1 cellular context compared by ENCODE assay signal in the genomic region with DNA sequence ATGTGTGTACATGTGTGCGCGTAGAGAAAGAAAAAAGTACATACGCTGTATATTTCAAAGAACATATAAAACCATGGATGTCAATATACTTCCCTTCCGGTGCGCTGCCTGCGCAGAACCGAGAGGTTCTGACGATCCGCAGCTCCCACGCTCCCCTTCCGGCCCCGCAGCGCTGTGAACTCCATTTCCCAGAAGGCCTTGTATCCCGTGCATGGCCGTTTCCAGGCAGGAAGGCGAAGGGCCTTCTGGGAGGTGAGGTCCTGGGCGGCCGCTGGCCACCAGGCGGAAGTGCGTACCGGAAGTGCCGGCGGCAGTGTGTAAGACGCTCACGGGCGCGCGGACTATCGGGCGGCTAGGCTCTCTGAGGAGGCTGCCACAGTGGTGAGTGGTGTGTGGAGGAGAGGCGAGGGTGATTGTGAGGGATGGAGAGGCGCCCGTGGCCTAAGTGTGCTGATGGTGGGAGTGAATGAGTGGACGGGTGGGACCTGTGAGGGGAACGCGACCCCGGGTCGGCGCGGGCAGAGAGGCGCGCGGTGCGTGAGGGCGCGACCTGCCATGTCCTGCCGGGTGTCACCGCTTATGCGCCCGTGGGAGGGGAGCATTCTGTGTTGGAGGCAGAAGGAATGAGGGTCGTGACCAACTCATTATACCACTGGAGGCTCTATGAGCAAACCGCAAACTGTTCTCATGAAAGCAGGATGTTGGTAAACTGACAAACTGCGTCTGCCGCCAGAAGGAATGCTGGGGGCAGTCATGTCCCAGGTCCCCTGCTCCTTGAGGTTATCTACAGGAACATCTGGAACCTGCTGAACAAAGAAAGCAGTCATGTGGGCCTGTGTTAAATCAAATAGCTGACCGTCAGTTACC.
TF ChIP-seq lines count a peak whose summit lies in the region.

A gene with protein sequence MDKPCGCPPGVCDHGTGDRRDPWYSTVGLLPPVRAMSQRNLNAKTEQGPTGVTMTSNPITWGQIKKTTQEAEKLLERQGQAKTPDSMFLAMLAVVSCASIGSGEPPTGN (plus strand): TSS at position 313 of the 867 bp plus-strand sequence. CDS start 6,792 bp downstream, outside the sequence.

TF ChIP-seq in HEK293, 187 proteins besides CTCF, POLR2A, EP300 and RAD21 (continued from another document):
- TF ChIP-seq, protein P1, sequence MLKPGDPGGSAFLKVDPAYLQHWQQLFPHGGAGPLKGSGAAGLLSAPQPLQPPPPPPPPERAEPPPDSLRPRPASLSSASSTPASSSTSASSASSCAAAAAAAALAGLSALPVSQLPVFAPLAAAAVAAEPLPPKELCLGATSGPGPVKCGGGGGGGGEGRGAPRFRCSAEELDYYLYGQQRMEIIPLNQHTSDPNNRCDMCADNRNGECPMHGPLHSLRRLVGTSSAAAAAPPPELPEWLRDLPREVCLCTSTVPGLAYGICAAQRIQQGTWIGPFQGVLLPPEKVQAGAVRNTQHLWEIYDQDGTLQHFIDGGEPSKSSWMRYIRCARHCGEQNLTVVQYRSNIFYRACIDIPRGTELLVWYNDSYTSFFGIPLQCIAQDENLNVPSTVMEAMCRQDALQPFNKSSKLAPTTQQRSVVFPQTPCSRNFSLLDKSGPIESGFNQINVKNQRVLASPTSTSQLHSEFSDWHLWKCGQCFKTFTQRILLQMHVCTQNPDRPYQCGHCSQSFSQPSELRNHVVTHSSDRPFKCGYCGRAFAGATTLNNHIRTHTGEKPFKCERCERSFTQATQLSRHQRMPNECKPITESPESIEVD (tag by site-specific recombination; IDR thresholded peaks at IDR 0.05) = no peak
- TF ChIP-seq ZNF184 (tag by site-specific recombination; IDR thresholded peaks at IDR 0.05) (no peak), REPIN1 (tag by site-specific recombination; IDR thresholded peaks at IDR 0.05; ENCODE audit: low read depth) (peak; percentile 94), ZNF16 (tag by site-specific recombination; IDR thresholded peaks at IDR 0.05; ENCODE audit: low read depth) (no peak), ZSCAN16 (tag by site-specific recombination; IDR thresholded peaks at IDR 0.05) (peak; percentile 72; the same call in 1 of the 2 replicates), ZNF146 (tag by site-specific recombination; IDR thresholded peaks at IDR 0.05) (no peak), ZNF394 (tag by site-specific recombination; IDR thresholded peaks at IDR 0.05; ENCODE audit: borderline replicate concordance) (peak; percentile 19; the same call in 1 of the 2 replicates), ZNF248 (tag by site-specific recombination; IDR thresholded peaks at IDR 0.05) (no peak), GLIS1 (tag by site-specific recombination; IDR thresholded peaks at IDR 0.05) (peak; percentile 51), ZNF521 (tag by site-specific recombination; IDR thresholded peaks at IDR 0.05) (no peak), ZNF112 (tag by site-specific recombination; IDR thresholded peaks at IDR 0.05) (no peak), ZNF626 (tag by site-specific recombination; IDR thresholded peaks at IDR 0.05) (no peak), BCL11B (tag by site-specific recombination; IDR thresholded peaks at IDR 0.05; ENCODE audit: low read depth) (peak; percentile 73; the same call in 1 of the 2 replicates), SCRT2 (tag by site-specific recombination; IDR thresholded peaks at IDR 0.05) (peak; percentile 56), SP7 (tag by site-specific recombination; IDR thresholded peaks at IDR 0.05) (peak; percentile 81), SP2 (tag by site-specific recombination; IDR thresholded peaks at IDR 0.05) (peak; percentile 77), ZNF24 (tag by site-specific recombination; IDR thresholded peaks at IDR 0.05) (peak; percentile 59; the same call in 1 of the 2 replicates), YY2 (tag by site-specific recombination; IDR thresholded peaks at IDR 0.05) (peak; percentile 86), ZNF341 (tag by site-specific recombination; IDR thresholded peaks at IDR 0.05; ENCODE audit: low read depth) (no peak; the same call in 1 of the 2 replicates), ZNF585B (tag by site-specific recombination; IDR thresholded peaks at IDR 0.05) (no peak), ZNF302 (tag by site-specific recombination; IDR thresholded peaks at IDR 0.05; ENCODE audit: low read depth) (no peak), ZNF623 (tag by site-specific recombination; IDR thresholded peaks at IDR 0.05) (no peak)
- TF ChIP-seq, protein P2, sequence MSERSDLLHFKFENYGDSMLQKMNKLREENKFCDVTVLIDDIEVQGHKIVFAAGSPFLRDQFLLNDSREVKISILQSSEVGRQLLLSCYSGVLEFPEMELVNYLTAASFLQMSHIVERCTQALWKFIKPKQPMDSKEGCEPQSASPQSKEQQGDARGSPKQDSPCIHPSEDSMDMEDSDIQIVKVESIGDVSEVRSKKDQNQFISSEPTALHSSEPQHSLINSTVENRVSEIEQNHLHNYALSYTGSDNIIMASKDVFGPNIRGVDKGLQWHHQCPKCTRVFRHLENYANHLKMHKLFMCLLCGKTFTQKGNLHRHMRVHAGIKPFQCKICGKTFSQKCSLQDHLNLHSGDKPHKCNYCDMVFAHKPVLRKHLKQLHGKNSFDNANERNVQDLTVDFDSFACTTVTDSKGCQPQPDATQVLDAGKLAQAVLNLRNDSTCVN (tag by site-specific recombination; optimal IDR thresholded peaks at IDR 0.05) = peak; percentile 99
- TF ChIP-seq, protein P3, sequence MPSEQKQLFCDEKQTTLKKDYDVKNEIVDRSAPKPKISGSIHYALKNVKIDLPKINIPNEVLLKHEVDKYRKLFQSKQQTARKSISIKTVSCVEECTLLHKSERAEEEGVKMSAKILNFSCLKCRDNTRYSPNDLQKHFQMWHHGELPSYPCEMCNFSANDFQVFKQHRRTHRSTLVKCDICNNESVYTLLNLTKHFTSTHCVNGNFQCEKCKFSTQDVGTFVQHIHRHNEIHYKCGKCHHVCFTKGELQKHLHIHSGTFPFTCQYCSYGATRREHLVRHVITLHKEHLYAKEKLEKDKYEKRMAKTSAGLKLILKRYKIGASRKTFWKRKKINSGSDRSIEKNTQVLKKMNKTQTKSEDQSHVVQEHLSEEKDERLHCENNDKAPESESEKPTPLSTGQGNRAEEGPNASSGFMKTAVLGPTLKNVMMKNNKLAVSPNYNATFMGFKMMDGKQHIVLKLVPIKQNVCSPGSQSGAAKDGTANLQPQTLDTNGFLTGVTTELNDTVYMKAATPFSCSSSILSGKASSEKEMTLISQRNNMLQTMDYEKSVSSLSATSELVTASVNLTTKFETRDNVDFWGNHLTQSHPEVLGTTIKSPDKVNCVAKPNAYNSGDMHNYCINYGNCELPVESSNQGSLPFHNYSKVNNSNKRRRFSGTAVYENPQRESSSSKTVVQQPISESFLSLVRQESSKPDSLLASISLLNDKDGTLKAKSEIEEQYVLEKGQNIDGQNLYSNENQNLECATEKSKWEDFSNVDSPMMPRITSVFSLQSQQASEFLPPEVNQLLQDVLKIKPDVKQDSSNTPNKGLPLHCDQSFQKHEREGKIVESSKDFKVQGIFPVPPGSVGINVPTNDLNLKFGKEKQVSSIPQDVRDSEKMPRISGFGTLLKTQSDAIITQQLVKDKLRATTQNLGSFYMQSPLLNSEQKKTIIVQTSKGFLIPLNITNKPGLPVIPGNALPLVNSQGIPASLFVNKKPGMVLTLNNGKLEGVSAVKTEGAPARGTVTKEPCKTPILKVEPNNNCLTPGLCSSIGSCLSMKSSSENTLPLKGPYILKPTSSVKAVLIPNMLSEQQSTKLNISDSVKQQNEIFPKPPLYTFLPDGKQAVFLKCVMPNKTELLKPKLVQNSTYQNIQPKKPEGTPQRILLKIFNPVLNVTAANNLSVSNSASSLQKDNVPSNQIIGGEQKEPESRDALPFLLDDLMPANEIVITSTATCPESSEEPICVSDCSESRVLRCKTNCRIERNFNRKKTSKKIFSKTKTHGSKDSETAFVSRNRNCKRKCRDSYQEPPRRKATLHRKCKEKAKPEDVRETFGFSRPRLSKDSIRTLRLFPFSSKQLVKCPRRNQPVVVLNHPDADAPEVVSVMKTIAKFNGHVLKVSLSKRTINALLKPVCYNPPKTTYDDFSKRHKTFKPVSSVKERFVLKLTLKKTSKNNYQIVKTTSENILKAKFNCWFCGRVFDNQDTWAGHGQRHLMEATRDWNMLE (tag by site-specific recombination; conservative IDR thresholded peaks at IDR 0.05; ENCODE audit: low read depth) = peak; percentile 76
